12 cellular contexts compared by ENCODE assay signal in genomic region chr16:28688327-28688952, GRCh38. TPM values are rescaled to one million over a fixed set of nuclear protein-coding genes. Genes with fewer than 3 reads are reported as not detected.
DNase-seq lines count a peak whose midpoint lies in the region; ATAC-seq and TF ChIP-seq lines count a peak whose summit lies in the region.
"Not testable (repeated sequence)": the region's sequence is repeated elsewhere in the genome, so short reads cannot be mapped to it uniquely, and the experiment has no call there.
"Had no signal": no experiment of that assay in that cellular context is flagged by ENCODE, and none has a peak within 500 bp of the region (broad histone marks: within the 10 kb centered on the region; RNA-seq: fewer than 3 reads in every experiment).

No MANE protein-coding gene starts in this region.

- H3K4me3 ChIP-seq in Panc1 (ENCODE audit: low read depth in 2 of 2, low read length in 2 of 2); gastroesophageal sphincter; mucosa of descending colon; thoracic aorta: not testable (repeated sequence)

- H3K9me3 Mint-ChIP-seq in activated T-cell treated with anti-CD3 and anti-CD28 coated beads, Interleukin-2, amount 50 U/mL, for 72 hours, result not testable (repeated sequence)

- not testable (repeated sequence) for H3K9me3 ChIP-seq in Panc1 (ENCODE audit: control insufficient read depth, insufficient read depth, low read depth, low read length); gastroesophageal sphincter; mucosa of descending colon; thoracic aorta

- intact Hi-C loops in Panc1 (cut with micrococcal nuclease; ENCODE audit: unreplicated experiment); mucosa of descending colon (cut with DNase I, micrococcal nuclease): not testable (repeated sequence)

- not testable (repeated sequence) for H3K27me3 ChIP-seq in Panc1 (ENCODE audit: control insufficient read depth, insufficient read depth, low read length); gastroesophageal sphincter; thoracic aorta (replicated peaks; ENCODE audit: insufficient read depth)

- not testable (repeated sequence) for DNase-seq in Panc1 (ENCODE audit: low read depth, low spot score); activated T-cell treated with anti-CD3 and anti-CD28 coated beads, Interleukin-2, amount 50 U/mL, for 72 hours; mucosa of descending colon; thoracic aorta (ENCODE audit: low spot score)

- not testable (repeated sequence) for H3K27ac Mint-ChIP-seq in activated T-cell treated with anti-CD3 and anti-CD28 coated beads, Interleukin-2, amount 50 U/mL, for 72 hours

- WGBS in gastroesophageal sphincter (ENCODE audit: low coverage in 1 of 2), 2 donors, result no CpG with 5 or more reads among the region's 10 CpGs

- H3K36me3 ChIP-seq in Panc1 (ENCODE audit: control insufficient read depth, insufficient read depth, low read length); gastroesophageal sphincter; mucosa of descending colon (ENCODE audit: low read depth); thoracic aorta: not testable (repeated sequence)

- not testable (repeated sequence) for TF ChIP-seq CTCF in Panc1 (IDR thresholded peaks at IDR 0.05); gastroesophageal sphincter (IDR thresholded peaks at IDR 0.05); mucosa of descending colon (IDR thresholded peaks at IDR 0.05); thoracic aorta (IDR thresholded peaks at IDR 0.05)

- H3K4me1 Mint-ChIP-seq in activated T-cell treated with anti-CD3 and anti-CD28 coated beads, Interleukin-2, amount 50 U/mL, for 72 hours (ENCODE audit: low read depth), result not testable (repeated sequence)

- not testable (repeated sequence) for BruUV-seq in Panc1 (replicated peaks; lab: Mats Ljungman, UMichigan)

- not testable (repeated sequence) for H3K4me1 ChIP-seq in Panc1 (ENCODE audit: control insufficient read depth, insufficient read depth, low read length); gastroesophageal sphincter; mucosa of descending colon (ENCODE audit: low read depth); thoracic aorta (ENCODE audit: control insufficient read depth in 1 of 2, low read depth in 2 of 2)

- CTCF ChIA-PET in Panc1 (lab: Charles Lee), result not testable (repeated sequence)

- H3K4me3 Mint-ChIP-seq in activated T-cell treated with anti-CD3 and anti-CD28 coated beads, Interleukin-2, amount 50 U/mL, for 72 hours, result peak overlapping the region in 1 of 2 donors; percentile 27

- H3K27ac ChIP-seq in Panc1 (ENCODE audit: low read length); gastroesophageal sphincter; thoracic aorta: not testable (repeated sequence)

- not testable (repeated sequence) for H3K36me3 Mint-ChIP-seq in activated T-cell treated with anti-CD3 and anti-CD28 coated beads, Interleukin-2, amount 50 U/mL, for 72 hours (ENCODE audit: insufficient read depth in 2 of 2)

- not testable (repeated sequence) for H3K27me3 Mint-ChIP-seq in activated T-cell treated with anti-CD3 and anti-CD28 coated beads, Interleukin-2, amount 50 U/mL, for 72 hours (ENCODE audit: low read depth)

- in situ Hi-C loops in Panc1 (cut with HindIII; ENCODE audit: low pct_unique_long_range_greater_than_20kb, low sequenced_read_pairs), result not testable (repeated sequence)

- peak; percentile 67 for ATAC-seq in GM18868 (IDR thresholded peaks at IDR 0.05; ENCODE audit: unreplicated experiment)
- peak; percentile 58 for ATAC-seq in GM21717 (IDR thresholded peaks at IDR 0.05; ENCODE audit: unreplicated experiment)
- peak; percentile 85 for ATAC-seq in HG03097 (IDR thresholded peaks at IDR 0.05; ENCODE audit: low FRiP score, unreplicated experiment)
- ATAC-seq in Panc1, result peak; percentile 97
- peak; percentile 95 to 96 for ATAC-seq in activated T-cell treated with anti-CD3 and anti-CD28 coated beads, Interleukin-2, amount 50 U/mL, for 72 hours (replicated peaks in 1 of 2)
- peak; percentile 97 for ATAC-seq in gastroesophageal sphincter
- ATAC-seq in mucosa of descending colon, result peak; percentile 98
- peak; percentile 94 for ATAC-seq in thoracic aorta (ENCODE audit: insufficient number of reproducible peaks, low FRiP score, low read depth)

- POLR2A ChIA-PET in Panc1 (lab: Charles Lee), result not testable (repeated sequence)

- not testable (repeated sequence) for TF ChIP-seq EP300 in gastroesophageal sphincter (IDR thresholded peaks at IDR 0.05)

- not testable (repeated sequence) for TF ChIP-seq POLR2A in gastroesophageal sphincter (IDR thresholded peaks at IDR 0.05)

RNA-seq across cellular contexts. Expression of gene EIF3C, which starts 22.8 kb away (rescaled TPM):
- total RNA-seq in Panc1 (2021; ENCODE audit: unreplicated experiment) (526 TPM), gastroesophageal sphincter (100 to 1,000 TPM in 3 of 4 donors, 10 to 100 TPM in 1; 95.7 to 301 (median 173) TPM), mucosa of descending colon (100 to 1,000 TPM; 298 to 526 (median 426) TPM), thoracic aorta (100 to 1,000 TPM; 167 to 206 TPM)
- 457 TPM for polyA plus RNA-seq in Panc1 (2012; ENCODE audit: insufficient read length)
- 100 to 1,000 TPM; 470 to 660 TPM for total RNA-seq in activated T-cell treated with anti-CD3 and anti-CD28 coated beads, Interleukin-2, amount 50 U/mL, for 72 hours

RNA-seq across cellular contexts. Expression of gene NPIPB8, which starts 50.6 kb away (rescaled TPM):
- total RNA-seq in Panc1 (2021; ENCODE audit: unreplicated experiment), result not detected
- polyA plus RNA-seq in Panc1 (2012; ENCODE audit: insufficient read length), result not detected
- 1 to 10 TPM in 1 of 2 donors, not detected in 1; 2.7 TPM for total RNA-seq in activated T-cell treated with anti-CD3 and anti-CD28 coated beads, Interleukin-2, amount 50 U/mL, for 72 hours
- total RNA-seq in gastroesophageal sphincter, result not detected
- total RNA-seq in mucosa of descending colon, result 10 to 100 TPM in 1 of 3 donors, 1 to 10 TPM in 1, under 1 TPM in 1; 0.92 to 10.1 (median 1.2) TPM
- total RNA-seq in thoracic aorta, result not detected
- total RNA-seq: chondrocyte, lower leg skin, osteocyte had no signal
- polyA plus RNA-seq: IgD-negative memory B cell had no signal
